Comparison of ENCODE assay signal across 17 cellular contexts in the genomic region with DNA sequence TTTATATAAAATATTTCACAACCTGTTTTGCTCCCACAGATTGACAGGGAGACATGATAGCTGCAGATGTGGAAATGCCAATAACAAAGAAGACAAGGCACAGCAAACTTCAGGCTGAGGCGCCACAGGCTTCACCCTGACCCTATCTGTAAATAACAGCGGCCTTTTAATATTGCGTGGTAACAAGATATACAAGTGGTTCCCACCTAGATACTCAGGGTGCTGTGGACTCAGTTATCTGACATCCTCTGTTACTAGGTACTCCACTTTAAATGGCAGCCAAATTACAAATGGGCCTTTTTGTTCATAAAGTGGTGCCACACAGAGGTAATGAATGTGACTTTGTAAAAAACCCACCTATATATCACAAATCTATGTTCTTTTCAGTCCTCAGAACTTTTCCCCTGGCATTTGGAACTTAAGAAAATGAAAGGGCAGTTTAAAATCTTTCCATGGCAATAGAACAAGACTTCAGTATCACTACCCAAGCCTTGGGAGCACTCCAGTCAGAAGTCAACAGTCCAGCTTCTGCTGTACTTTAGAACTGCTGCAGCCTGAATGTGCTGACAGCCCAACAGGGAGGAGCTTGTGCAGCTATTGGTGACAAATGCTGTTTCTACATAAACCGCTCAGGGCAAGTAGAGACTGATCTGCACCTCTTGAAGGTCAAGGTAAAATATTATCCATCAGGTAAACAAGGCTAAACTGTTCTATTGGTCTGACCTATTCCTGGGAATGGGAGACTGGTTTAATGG.
"Had no signal": no experiment of that assay in that cellular context is flagged by ENCODE, and none has a peak within 500 bp of the region (broad histone marks: within the 10 kb centered on the region; RNA-seq: fewer than 3 reads in every experiment).

No MANE protein-coding gene starts in this region.

- H3K4me3 ChIP-seq: suprapubic skin had no signal

- H3K4me1 ChIP-seq: suprapubic skin had no signal

- H3K27ac ChIP-seq: suprapubic skin had no signal

- DNase-seq: activated B cell treated with CpG ODN at 0.5 μM for 24 hours; activated CD4-positive, alpha-beta T cell treated with anti-CD3 and anti-CD28 coated beads, Interleukin-2, amount 10 ng/mL, durations not matched to agents 7 days and 5 days; activated CD8-positive, alpha-beta memory T cell treated with anti-CD3 and anti-CD28 coated beads for 24 hours; activated gamma-delta T cell treated with Interleukin-2 at 50 U/mL for 16 hours; amniotic stem cell; cortex of kidney; effector CD4-positive, alpha-beta T cell; foreskin fibroblast; glutamatergic neuron; mesendoderm; posterior cingulate gyrus; stimulated activated naive CD8-positive, alpha-beta T cell treated with anti-CD3 and anti-CD28 coated beads, Interleukin-15, Interleukin-2, amounts not matched to agents 100 U/mL and 50 U/mL, for 24 hours; T-helper 17 cell; trophoblast cell had no signal

- H3K27me3 ChIP-seq: suprapubic skin had no signal

- ATAC-seq: natural killer cell treated with Interleukin-12 subunit alpha and Interleukin-12 subunit beta and Interleukin-15 and Interleukin-18, amount 100 ng/mL, for 72 hours; sciatic nerve; stimulated activated naive CD8-positive, alpha-beta T cell treated with anti-CD3 and anti-CD28 coated beads, Interleukin-15, Interleukin-2, amounts not matched to agents 100 U/mL and 50 U/mL, for 24 hours; T-helper 17 cell had no signal

- H3K9me3 ChIP-seq: suprapubic skin had no signal

- H3K36me3 ChIP-seq: suprapubic skin had no signal
